Comparison of ENCODE assay signal across 1 cellular context in genomic region chr2:186485871-186486650, GRCh38.
TF ChIP-seq lines count a peak whose summit lies in the region.

Gene ZC3H15, plus strand, starts transcription at chr2:186486260. Its CDS starts 123 bp downstream, at chr2:186486383.

TF ChIP-seq in HepG2, 621 proteins besides CTCF, POLR2A, EP300 and RAD21 (continued from another document and continues in another):
- TF ChIP-seq ZBTB40 (IDR thresholded peaks at IDR 0.05) (no peak), ZBTB40 (CRISPR knock-in tag; IDR thresholded peaks at IDR 0.05) (peak; percentile 49; the same call in 1 of the 2 replicates), SP5 (CRISPR knock-in tag; IDR thresholded peaks at IDR 0.05; ENCODE audit: borderline replicate concordance, low read depth) (no peak; the same call in 1 of the 2 replicates), GTF3A (CRISPR knock-in tag; conservative IDR thresholded peaks at IDR 0.05) (0 out of 2 replicates have a peak, but pooled peaks have one; percentile 29), SP2 (CRISPR knock-in tag; IDR thresholded peaks at IDR 0.05) (peak; percentile 70), HCFC1 (IDR thresholded peaks at IDR 0.05; ENCODE audit: low read depth, low read length) (peak; percentile 60), CC2D1A (CRISPR knock-in tag; IDR thresholded peaks at IDR 0.05) (no peak), ZKSCAN5 (CRISPR knock-in tag; IDR thresholded peaks at IDR 0.05) (no peak), JUN (CRISPR knock-in tag; IDR thresholded peaks at IDR 0.05) (peak; percentile 61; the same call in 1 of the 2 replicates), ZNF138 (CRISPR knock-in tag; IDR thresholded peaks at IDR 0.05; ENCODE audit: low read depth) (no peak), ZNF550 (CRISPR knock-in tag; IDR thresholded peaks at IDR 0.05; ENCODE audit: borderline replicate concordance) (no peak; the same call in 1 of the 2 replicates), ZNF234 (CRISPR knock-in tag; conservative IDR thresholded peaks at IDR 0.05) (no peak), ZFY (CRISPR knock-in tag; IDR thresholded peaks at IDR 0.05) (peak; percentile 99), ZBTB4 (CRISPR knock-in tag; IDR thresholded peaks at IDR 0.05; ENCODE audit: borderline replicate concordance) (peak; percentile 89; the same call in 1 of the 2 replicates), CREB3 (CRISPR knock-in tag; IDR thresholded peaks at IDR 0.05) (peak; percentile 64; the same call in 1 of the 2 replicates), GATAD2A (CRISPR knock-in tag; IDR thresholded peaks at IDR 0.05) (peak; percentile 53), THAP8 (CRISPR knock-in tag; IDR thresholded peaks at IDR 0.05; ENCODE audit: borderline replicate concordance) (no peak; the same call in 1 of the 2 replicates), ATAD3A (CRISPR knock-in tag; IDR thresholded peaks at IDR 0.05) (no peak; the same call in 1 of the 2 replicates), FOXK2 (IDR thresholded peaks at IDR 0.05) (no peak), ERF (CRISPR knock-in tag; IDR thresholded peaks at IDR 0.05) (peak; percentile 97), ZNF570 (CRISPR knock-in tag; IDR thresholded peaks at IDR 0.05; ENCODE audit: borderline replicate concordance) (no peak), ZNF558 (CRISPR knock-in tag; IDR thresholded peaks at IDR 0.05; ENCODE audit: borderline replicate concordance) (peak; percentile 86; the same call in 1 of the 2 replicates), ZNF501 (CRISPR knock-in tag; IDR thresholded peaks at IDR 0.05) (peak; percentile 99), ETV6 (CRISPR knock-in tag; conservative IDR thresholded peaks at IDR 0.05) (peak; percentile 24; the same call in 1 of the 2 replicates), ZNF776 (CRISPR knock-in tag; IDR thresholded peaks at IDR 0.05) (peak; percentile 87; the same call in 1 of the 2 replicates), BATF2 (CRISPR knock-in tag; IDR thresholded peaks at IDR 0.05) (peak; percentile 76), MIER3 (CRISPR knock-in tag; IDR thresholded peaks at IDR 0.05; ENCODE audit: borderline replicate concordance) (peak; percentile 79; the same call in 1 of the 2 replicates), TBX2 (CRISPR knock-in tag; IDR thresholded peaks at IDR 0.05; ENCODE audit: borderline replicate concordance) (peak; percentile 83), MTF1 (CRISPR knock-in tag; IDR thresholded peaks at IDR 0.05) (0 out of 2 replicates have a peak, but pooled peaks have one; percentile 74), NR2C2 (CRISPR knock-in tag; IDR thresholded peaks at IDR 0.05; ENCODE audit: borderline replicate concordance) (peak; percentile 99), HNRNPL (IDR thresholded peaks at IDR 0.05; ENCODE audit: low read depth, low read length) (peak; percentile 83), PHF8 (CRISPR knock-in tag; IDR thresholded peaks at IDR 0.05) (peak; percentile 98), ZNF460 (CRISPR knock-in tag; IDR thresholded peaks at IDR 0.05; ENCODE audit: borderline replicate concordance) (peak; percentile 65; the same call in 1 of the 2 replicates), ZNF18 (CRISPR knock-in tag; IDR thresholded peaks at IDR 0.05; ENCODE audit: insufficient replicate concordance) (peak; percentile 84), SNAPC4 (CRISPR knock-in tag; IDR thresholded peaks at IDR 0.05) (no peak; the same call in 1 of the 2 replicates), SSRP1 (CRISPR knock-in tag; IDR thresholded peaks at IDR 0.05) (peak; percentile 68; the same call in 1 of the 2 replicates), ZNF775 (CRISPR knock-in tag; IDR thresholded peaks at IDR 0.05; ENCODE audit: borderline replicate concordance) (peak; percentile 16; the same call in 1 of the 2 replicates)
